In the genomic region with DNA sequence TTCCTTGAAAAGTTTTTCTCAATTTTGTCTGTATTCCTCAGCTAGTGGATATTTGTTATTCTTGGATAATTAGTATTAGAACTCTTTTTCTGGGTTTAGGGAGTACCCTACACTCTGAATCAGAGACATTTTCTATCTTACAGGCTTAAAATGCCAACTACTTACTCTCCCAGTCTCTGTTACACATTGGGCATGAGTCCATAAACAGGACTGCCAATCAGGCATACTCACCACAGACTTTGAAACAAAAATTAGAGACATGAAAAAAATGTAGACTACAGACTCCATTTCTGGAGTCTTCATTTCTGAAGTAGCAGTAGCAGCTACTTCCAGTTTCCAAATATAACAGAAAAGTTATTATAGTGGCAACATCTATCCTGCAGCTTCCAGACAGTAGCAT, we compare ENCODE assay signal across 28 cellular contexts.
DNase-seq lines count a peak whose midpoint lies in the region; ATAC-seq and TF ChIP-seq lines count a peak whose summit lies in the region.
"Had no signal": no experiment of that assay in that cellular context is flagged by ENCODE, and none has a peak within 500 bp of the region (broad histone marks: within the 10 kb centered on the region; RNA-seq: fewer than 3 reads in every experiment).

No MANE protein-coding gene starts in this region.

- no peak overlapping the region for H2AFZ ChIP-seq in hepatocyte

- H3K4me1 Mint-ChIP-seq in activated T-cell treated with anti-CD3 and anti-CD28 coated beads, Interleukin-2, amount 50 U/mL, for 4 hours (ENCODE audit: low read depth), result no peaks in the 10 kb centered on the region
- H3K4me1 Mint-ChIP-seq: activated naive CD8-positive, alpha-beta T cell treated with anti-CD3 and anti-CD28 coated beads, Interleukin-2, amount 50 U/mL, for 24 hours; naive B cell had no signal

- H3K27me3 Mint-ChIP-seq in activated T-cell treated with anti-CD3 and anti-CD28 coated beads, Interleukin-2, amount 50 U/mL, for 4 hours (ENCODE audit: low read depth), result no peaks in the 10 kb centered on the region
- H3K27me3 Mint-ChIP-seq: activated CD4-positive, alpha-beta memory T cell treated with anti-CD3 and anti-CD28 coated beads for 36 hours; activated naive CD8-positive, alpha-beta T cell treated with anti-CD3 and anti-CD28 coated beads, Interleukin-2, amount 50 U/mL, for 24 hours; naive B cell had no signal

- H3K4me1 ChIP-seq in hepatocyte (ENCODE audit: insufficient read depth), result no peaks in the 10 kb centered on the region
- H3K4me1 ChIP-seq: foreskin keratinocyte, prostate gland had no signal

- H3K36me3 Mint-ChIP-seq in activated T-cell treated with anti-CD3 and anti-CD28 coated beads, Interleukin-2, amount 50 U/mL, for 4 hours (ENCODE audit: insufficient read depth), result peaks cover 8% of the 10 kb centered on the region

- no peaks in the 10 kb centered on the region for H3K9me3 ChIP-seq in hepatocyte (ENCODE audit: low read depth)
- H3K9me3 ChIP-seq: prostate gland, transverse colon had no signal

- H4K20me1 ChIP-seq in hepatocyte (ENCODE audit: insufficient read depth, poor library complexity, severe bottlenecking), result no peaks in the 10 kb centered on the region

- H3K36me3 ChIP-seq in hepatocyte (replicated peaks; ENCODE audit: insufficient read depth, low read depth), result no peaks in the 10 kb centered on the region
- H3K36me3 ChIP-seq: prostate gland, transverse colon had no signal

- no peak overlapping the region for H3K4me2 ChIP-seq in hepatocyte

- H3K4me3 Mint-ChIP-seq in activated T-cell treated with anti-CD3 and anti-CD28 coated beads, Interleukin-2, amount 50 U/mL, for 4 hours, result no peak overlapping the region
- H3K4me3 Mint-ChIP-seq: activated CD4-positive, alpha-beta memory T cell treated with anti-CD3 and anti-CD28 coated beads for 36 hours; activated naive CD8-positive, alpha-beta T cell treated with anti-CD3 and anti-CD28 coated beads, Interleukin-2, amount 50 U/mL, for 24 hours; naive B cell had no signal

- no peaks in the 10 kb centered on the region for H3K27me3 ChIP-seq in hepatocyte
- H3K27me3 ChIP-seq: foreskin keratinocyte, transverse colon had no signal

- H3K79me2 ChIP-seq in hepatocyte, result no peaks in the 10 kb centered on the region

- H3K4me3 ChIP-seq in hepatocyte, result no peak overlapping the region
- H3K4me3 ChIP-seq: prostate gland, transverse colon had no signal

- peak; percentile 34 for DNase-seq in GM04503 (ENCODE audit: low read depth)
- peak; percentile 78 for DNase-seq in fibroblast of peridontal ligament (ENCODE audit: extremely low read depth)
- DNase-seq in ecto neural progenitor cell (ENCODE audit: low spot score), result no peak
- DNase-seq in activated T-cell treated with anti-CD3 and anti-CD28 coated beads, Interleukin-2, amount 50 U/mL, for 4 hours, result no peak
- DNase-seq in hepatocyte (ENCODE audit: low spot score), result no peak
- DNase-seq: activated CD4-positive, alpha-beta memory T cell treated with anti-CD3 and anti-CD28 coated beads for 36 hours; activated CD4-positive, alpha-beta T cell treated with anti-CD3 and anti-CD28 coated beads for 1 hour; activated naive CD4-positive, alpha-beta T cell; activated naive CD8-positive, alpha-beta T cell treated with anti-CD3 and anti-CD28 coated beads, Interleukin-2, amount 50 U/mL, for 24 hours; Calu3; DMS79; effector memory CD4-positive, alpha-beta T cell; foreskin keratinocyte; head of caudate nucleus; kidney; naive B cell; NCI-H1436; NCI-H2081 treated with DMSO at 0.1 percent for 48 hours; NCI-H82; SIG-M5; stimulated activated CD4-positive, alpha-beta T cell treated with anti-CD3 and anti-CD28 coated beads, Interleukin-15, amount 100 ng/mL, for 24 hours; stimulated activated CD4-positive, alpha-beta T cell treated with anti-CD3 and anti-CD28 coated beads, Interleukin-4, amount 100 ng/mL, for 4 hours; SW 1271; transverse colon had no signal

- H3K9me2 ChIP-seq in hepatocyte (replicated peaks; ENCODE audit: insufficient read depth), result no peaks in the 10 kb centered on the region

- no peak overlapping the region for H3K27ac ChIP-seq in hepatocyte
- H3K27ac ChIP-seq: epithelial cell of prostate, foreskin keratinocyte, prostate gland, transverse colon had no signal

- H3K9me3 Mint-ChIP-seq in activated T-cell treated with anti-CD3 and anti-CD28 coated beads, Interleukin-2, amount 50 U/mL, for 4 hours, result no peaks in the 10 kb centered on the region
- H3K9me3 Mint-ChIP-seq: activated CD4-positive, alpha-beta memory T cell treated with anti-CD3 and anti-CD28 coated beads for 36 hours; activated naive CD8-positive, alpha-beta T cell treated with anti-CD3 and anti-CD28 coated beads, Interleukin-2, amount 50 U/mL, for 24 hours had no signal

- ATAC-seq in SK-N-SH treated with all-trans-retinoic acid at 6 μM for 48 hours, result peak; percentile 44; the same call in 2 of the 3 replicates
- no peak for ATAC-seq in activated T-cell treated with anti-CD3 and anti-CD28 coated beads, Interleukin-2, amount 50 U/mL, for 4 hours
- no peak for ATAC-seq in GM18520 (IDR thresholded peaks at IDR 0.05; ENCODE audit: unreplicated experiment)
- ATAC-seq: activated naive CD8-positive, alpha-beta T cell treated with anti-CD3 and anti-CD28 coated beads, Interleukin-2, amount 50 U/mL, for 24 hours; foreskin keratinocyte had no signal

- TF ChIP-seq CTCF in hepatocyte (IDR thresholded peaks at IDR 0.05; ENCODE audit: poor library complexity), result no peak

TF ChIP-seq in SK-N-SH treated with all-trans-retinoic acid at 6 μM for 48 hours, 23 proteins besides CTCF, POLR2A, EP300 and RAD21 (continues in another document):
- TF ChIP-seq ARNTL (CRISPR knock-in tag; IDR thresholded peaks at IDR 0.05; ENCODE audit: borderline replicate concordance, low read depth), result no peak
- no peak for TF ChIP-seq ZNF8 (CRISPR knock-in tag; IDR thresholded peaks at IDR 0.05)
- TF ChIP-seq, protein P1, sequence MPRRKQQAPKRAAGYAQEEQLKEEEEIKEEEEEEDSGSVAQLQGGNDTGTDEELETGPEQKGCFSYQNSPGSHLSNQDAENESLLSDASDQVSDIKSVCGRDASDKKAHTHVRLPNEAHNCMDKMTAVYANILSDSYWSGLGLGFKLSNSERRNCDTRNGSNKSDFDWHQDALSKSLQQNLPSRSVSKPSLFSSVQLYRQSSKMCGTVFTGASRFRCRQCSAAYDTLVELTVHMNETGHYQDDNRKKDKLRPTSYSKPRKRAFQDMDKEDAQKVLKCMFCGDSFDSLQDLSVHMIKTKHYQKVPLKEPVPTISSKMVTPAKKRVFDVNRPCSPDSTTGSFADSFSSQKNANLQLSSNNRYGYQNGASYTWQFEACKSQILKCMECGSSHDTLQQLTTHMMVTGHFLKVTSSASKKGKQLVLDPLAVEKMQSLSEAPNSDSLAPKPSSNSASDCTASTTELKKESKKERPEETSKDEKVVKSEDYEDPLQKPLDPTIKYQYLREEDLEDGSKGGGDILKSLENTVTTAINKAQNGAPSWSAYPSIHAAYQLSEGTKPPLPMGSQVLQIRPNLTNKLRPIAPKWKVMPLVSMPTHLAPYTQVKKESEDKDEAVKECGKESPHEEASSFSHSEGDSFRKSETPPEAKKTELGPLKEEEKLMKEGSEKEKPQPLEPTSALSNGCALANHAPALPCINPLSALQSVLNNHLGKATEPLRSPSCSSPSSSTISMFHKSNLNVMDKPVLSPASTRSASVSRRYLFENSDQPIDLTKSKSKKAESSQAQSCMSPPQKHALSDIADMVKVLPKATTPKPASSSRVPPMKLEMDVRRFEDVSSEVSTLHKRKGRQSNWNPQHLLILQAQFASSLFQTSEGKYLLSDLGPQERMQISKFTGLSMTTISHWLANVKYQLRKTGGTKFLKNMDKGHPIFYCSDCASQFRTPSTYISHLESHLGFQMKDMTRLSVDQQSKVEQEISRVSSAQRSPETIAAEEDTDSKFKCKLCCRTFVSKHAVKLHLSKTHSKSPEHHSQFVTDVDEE (CRISPR knock-in tag; IDR thresholded peaks at IDR 0.05), result no peak
- TF ChIP-seq ZC3H10 (CRISPR knock-in tag; IDR thresholded peaks at IDR 0.05), result no peak
- TF ChIP-seq PPARA (CRISPR knock-in tag; IDR thresholded peaks at IDR 0.05; ENCODE audit: borderline replicate concordance), result no peak
- no peak for TF ChIP-seq ZFP30 (CRISPR knock-in tag; IDR thresholded peaks at IDR 0.05)
- no peak for TF ChIP-seq CSDC2 (CRISPR knock-in tag; IDR thresholded peaks at IDR 0.05)
- TF ChIP-seq ZNF565 (CRISPR knock-in tag; conservative IDR thresholded peaks at IDR 0.05; ENCODE audit: low read depth), result no peak
- TF ChIP-seq, protein P2, sequence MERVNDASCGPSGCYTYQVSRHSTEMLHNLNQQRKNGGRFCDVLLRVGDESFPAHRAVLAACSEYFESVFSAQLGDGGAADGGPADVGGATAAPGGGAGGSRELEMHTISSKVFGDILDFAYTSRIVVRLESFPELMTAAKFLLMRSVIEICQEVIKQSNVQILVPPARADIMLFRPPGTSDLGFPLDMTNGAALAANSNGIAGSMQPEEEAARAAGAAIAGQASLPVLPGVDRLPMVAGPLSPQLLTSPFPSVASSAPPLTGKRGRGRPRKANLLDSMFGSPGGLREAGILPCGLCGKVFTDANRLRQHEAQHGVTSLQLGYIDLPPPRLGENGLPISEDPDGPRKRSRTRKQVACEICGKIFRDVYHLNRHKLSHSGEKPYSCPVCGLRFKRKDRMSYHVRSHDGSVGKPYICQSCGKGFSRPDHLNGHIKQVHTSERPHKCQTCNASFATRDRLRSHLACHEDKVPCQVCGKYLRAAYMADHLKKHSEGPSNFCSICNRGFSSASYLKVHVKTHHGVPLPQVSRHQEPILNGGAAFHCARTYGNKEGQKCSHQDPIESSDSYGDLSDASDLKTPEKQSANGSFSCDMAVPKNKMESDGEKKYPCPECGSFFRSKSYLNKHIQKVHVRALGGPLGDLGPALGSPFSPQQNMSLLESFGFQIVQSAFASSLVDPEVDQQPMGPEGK (CRISPR knock-in tag; IDR thresholded peaks at IDR 0.05; ENCODE audit: borderline replicate concordance), result no peak
- TF ChIP-seq ZNF70 (CRISPR knock-in tag; IDR thresholded peaks at IDR 0.05), result no peak
- no peak for TF ChIP-seq TOX (CRISPR knock-in tag; IDR thresholded peaks at IDR 0.05; ENCODE audit: borderline replicate concordance)
- TF ChIP-seq, protein P3, sequence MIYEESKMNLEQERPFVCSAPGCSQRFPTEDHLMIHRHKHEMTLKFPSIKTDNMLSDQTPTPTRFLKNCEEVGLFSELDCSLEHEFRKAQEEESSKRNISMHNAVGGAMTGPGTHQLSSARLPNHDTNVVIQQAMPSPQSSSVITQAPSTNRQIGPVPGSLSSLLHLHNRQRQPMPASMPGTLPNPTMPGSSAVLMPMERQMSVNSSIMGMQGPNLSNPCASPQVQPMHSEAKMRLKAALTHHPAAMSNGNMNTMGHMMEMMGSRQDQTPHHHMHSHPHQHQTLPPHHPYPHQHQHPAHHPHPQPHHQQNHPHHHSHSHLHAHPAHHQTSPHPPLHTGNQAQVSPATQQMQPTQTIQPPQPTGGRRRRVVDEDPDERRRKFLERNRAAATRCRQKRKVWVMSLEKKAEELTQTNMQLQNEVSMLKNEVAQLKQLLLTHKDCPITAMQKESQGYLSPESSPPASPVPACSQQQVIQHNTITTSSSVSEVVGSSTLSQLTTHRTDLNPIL (CRISPR knock-in tag; IDR thresholded peaks at IDR 0.05; ENCODE audit: low read depth), result no peak
- no peak for TF ChIP-seq BACH2 (CRISPR knock-in tag; IDR thresholded peaks at IDR 0.05; ENCODE audit: borderline replicate concordance)

Comparison
In these comparisons a context has a peak if more than half of its experiments do, and no peak if none do; other contexts are left out.
1. DNase-seq: peak in GM04503 (single experiment) and fibroblast of peridontal ligament (single experiment); none in ecto neural progenitor cell (single experiment), activated T-cell treated with anti-CD3 and anti-CD28 coated beads, Interleukin-2, amount 50 U/mL, for 4 hours (single experiment) and hepatocyte (single experiment).